ENCODE assay signal across 18 cellular contexts in the genomic region with DNA sequence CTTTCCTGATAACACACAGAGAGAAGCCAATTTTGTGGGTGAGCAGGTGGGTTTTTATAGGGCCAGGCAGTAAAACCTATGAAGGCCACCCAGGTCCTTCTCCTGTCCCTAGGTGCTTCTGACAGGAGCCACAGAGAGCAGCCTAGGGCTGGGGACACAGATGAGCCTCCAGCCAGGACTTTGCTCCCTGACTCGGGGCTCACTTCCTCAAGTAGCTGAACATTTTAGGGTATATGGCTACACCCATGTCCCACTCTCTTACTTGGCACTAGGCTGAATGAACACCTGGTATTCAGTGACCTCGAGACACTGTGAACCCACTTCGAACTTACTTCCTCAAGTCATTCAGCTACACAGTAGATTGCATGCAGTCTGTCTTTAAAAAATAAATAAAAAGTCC.
DNase-seq lines count a peak whose midpoint lies in the region; ATAC-seq and TF ChIP-seq lines count a peak whose summit lies in the region.
"Had no signal": no experiment of that assay in that cellular context is flagged by ENCODE, and none has a peak within 500 bp of the region (broad histone marks: within the 10 kb centered on the region; RNA-seq: fewer than 3 reads in every experiment).

No MANE protein-coding gene starts in this region.

- no peak overlapping the region for H3K4me3 Mint-ChIP-seq in GM23338

- H3K4me2 ChIP-seq in MM.1S (ENCODE audit: low read depth, low read length) (no peak overlapping the region), GM23338 (no peak overlapping the region)

- H2AFZ ChIP-seq in MM.1S (ENCODE audit: low read length) (no peak overlapping the region), GM23338 (no peak overlapping the region)

- no peak overlapping the region for H3K27ac Mint-ChIP-seq in GM23338

- WGBS in stomach, 5 donors = 31 to 49% (median 41%) methylated on average over 3 of the region's 3 CpGs

- H3K36me3 Mint-ChIP-seq in GM23338 (ENCODE audit: low read depth) = no peaks in the 10 kb centered on the region

- H4K20me1 ChIP-seq in MM.1S (ENCODE audit: insufficient read depth, low read length) = no peaks in the 10 kb centered on the region
- H4K20me1 ChIP-seq in GM23338 (replicated peaks; ENCODE audit: insufficient read depth) = no peaks in the 10 kb centered on the region

- TF ChIP-seq POLR2A in stomach (IDR thresholded peaks at IDR 0.05) = no peak

- DNase-seq in NCI-H146 (lab: John Stamatoyannopoulos, UW) = peak; percentile 45
- no peak for DNase-seq in NCI-H146 treated with DMSO at 0.1 percent for 48 hours (lab: John Stamatoyannopoulos, UW; ENCODE audit: unreplicated experiment)
- peak; percentile 5 for DNase-seq in RPMI8226
- no peak for DNase-seq in left colon
- no peak for DNase-seq in MM.1S
- no peak for DNase-seq in stomach
- no peak for DNase-seq in GM23338 (ENCODE audit: low spot score)
- DNase-seq: 8988T; GDM1; KBM-7; NCI-H187 treated with DMSO at 0.1 percent for 48 hours; NCI-H510A treated with DMSO at 0.1 percent for 48 hours; NCI-H774; NK-92 treated with Interleukin-12 subunit alpha and Interleukin-12 subunit beta, amount 100 ng/mL, for 24 hours; SJCRH30; T-helper 1 cell had no signal

- H3K9me2 ChIP-seq in MM.1S (replicated peaks; ENCODE audit: insufficient read depth, low read length) (no peaks in the 10 kb centered on the region), GM23338 (ENCODE audit: insufficient read depth) (0 out of 2 replicates have a peak, but pooled peaks cover 3% of the 10 kb centered on the region)

- ATAC-seq in left colon = peak; percentile 42
- no peak for ATAC-seq in HG03196 (IDR thresholded peaks at IDR 0.05; ENCODE audit: unreplicated experiment)
- ATAC-seq in GM23338 = no peak

- H3K4me1 ChIP-seq in MM.1S (ENCODE audit: low read length) = no peaks in the 10 kb centered on the region
- peaks cover 0 to 15% (median 0%) of the 10 kb centered on the region in 4 donors for H3K4me1 ChIP-seq in stomach
- no peaks in the 10 kb centered on the region for H3K4me1 ChIP-seq in GM23338 (ENCODE audit: insufficient read depth)
- H3K4me1 ChIP-seq: SJCRH30 had no signal

- H3K4me1 Mint-ChIP-seq in GM23338 = peaks cover 7% of the 10 kb centered on the region

- H3K9ac ChIP-seq in MM.1S (ENCODE audit: low read length) = no peak overlapping the region

- no peak for TF ChIP-seq EP300 in stomach (IDR thresholded peaks at IDR 0.05)

- intact Hi-C loops in left colon (cut with DNase I, micrococcal nuclease) (no loop called here), stomach (cut with DNase I; ENCODE audit: low total_unique reads) (no loop called here)

- H3K4me3 ChIP-seq in MM.1S (ENCODE audit: low read length) = no peak overlapping the region
- H3K4me3 ChIP-seq in stomach = no peak overlapping the region
- no peak overlapping the region for H3K4me3 ChIP-seq in GM23338
- H3K4me3 ChIP-seq: SJCRH30 had no signal

- H3K27me3 ChIP-seq in MM.1S (replicated peaks; ENCODE audit: insufficient read depth, low read length) (no peaks in the 10 kb centered on the region), stomach (peaks cover 0 to 6% (median 0%) of the 10 kb centered on the region in 3 donors), GM23338 (ENCODE audit: insufficient read depth) (no peaks in the 10 kb centered on the region)
- H3K27me3 ChIP-seq: SJCRH30 had no signal

- H3K9me3 ChIP-seq in MM.1S (replicated peaks; ENCODE audit: insufficient read depth, low read length) (no peaks in the 10 kb centered on the region), stomach (no peaks in the 10 kb centered on the region)
- H3K9me3 ChIP-seq: SJCRH30 had no signal

- H3K27ac ChIP-seq in MM.1S (ENCODE audit: low read length) (no peak overlapping the region), stomach (no peak overlapping the region), GM23338 (ENCODE audit: low read depth) (no peak overlapping the region)
- H3K27ac ChIP-seq: C4-2B, SJCRH30 had no signal

- no peaks in the 10 kb centered on the region for H3K27me3 Mint-ChIP-seq in GM23338 (ENCODE audit: insufficient read depth, low read depth, poor library complexity)

- H3K79me2 ChIP-seq in MM.1S (ENCODE audit: low read length) = no peaks in the 10 kb centered on the region
- no peaks in the 10 kb centered on the region for H3K79me2 ChIP-seq in GM23338 (replicated peaks; ENCODE audit: insufficient read depth)

- H3K9me3 Mint-ChIP-seq in GM23338 = no peaks in the 10 kb centered on the region

- TF ChIP-seq CTCF in MM.1S (IDR thresholded peaks at IDR 0.05; ENCODE audit: low read length) (no peak), stomach (IDR thresholded peaks at IDR 0.05) (no peak), GM23338 (conservative IDR thresholded peaks at IDR 0.05; ENCODE audit: low read depth in 2 of 2) (no peak)

- no peaks in the 10 kb centered on the region for H3F3A ChIP-seq in MM.1S (ENCODE audit: insufficient read depth, low read length)
- H3F3A ChIP-seq in GM23338 (replicated peaks; ENCODE audit: low read depth) = no peaks in the 10 kb centered on the region

- H3K36me3 ChIP-seq in MM.1S (replicated peaks; ENCODE audit: insufficient read depth, low read length) = no peaks in the 10 kb centered on the region
- H3K36me3 ChIP-seq in stomach = no peaks in the 10 kb centered on the region
- H3K36me3 ChIP-seq in GM23338 (ENCODE audit: insufficient read depth) = no peaks in the 10 kb centered on the region
- H3K36me3 ChIP-seq: SJCRH30 had no signal

TF ChIP-seq in GM23338, 12 proteins besides CTCF, POLR2A, EP300 and RAD21:
- TF ChIP-seq ZNF331 (CRISPR knock-in tag; IDR thresholded peaks at IDR 0.05; ENCODE audit: low read depth) (no peak), EZH2phosphoT487 (IDR thresholded peaks at IDR 0.05; ENCODE audit: unreplicated experiment) (no peak), CREB1 (CRISPR knock-in tag; IDR thresholded peaks at IDR 0.05; ENCODE audit: low read depth) (no peak), JUNB (IDR thresholded peaks at IDR 0.05; ENCODE audit: unreplicated experiment) (no peak), POLR2AphosphoS5 (IDR thresholded peaks at IDR 0.05; ENCODE audit: low read depth) (no peak)
- TF ChIP-seq, protein P1, sequence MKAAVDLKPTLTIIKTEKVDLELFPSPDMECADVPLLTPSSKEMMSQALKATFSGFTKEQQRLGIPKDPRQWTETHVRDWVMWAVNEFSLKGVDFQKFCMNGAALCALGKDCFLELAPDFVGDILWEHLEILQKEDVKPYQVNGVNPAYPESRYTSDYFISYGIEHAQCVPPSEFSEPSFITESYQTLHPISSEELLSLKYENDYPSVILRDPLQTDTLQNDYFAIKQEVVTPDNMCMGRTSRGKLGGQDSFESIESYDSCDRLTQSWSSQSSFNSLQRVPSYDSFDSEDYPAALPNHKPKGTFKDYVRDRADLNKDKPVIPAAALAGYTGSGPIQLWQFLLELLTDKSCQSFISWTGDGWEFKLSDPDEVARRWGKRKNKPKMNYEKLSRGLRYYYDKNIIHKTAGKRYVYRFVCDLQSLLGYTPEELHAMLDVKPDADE (IDR thresholded peaks at IDR 0.05) = no peak

Comparison
In these comparisons a context has a peak if more than half of its experiments do, and no peak if none do; other contexts are left out.
1. DNase-seq: peak in NCI-H146 (single experiment) and RPMI8226 (single experiment); none in NCI-H146 treated with DMSO at 0.1 percent for 48 hours (single experiment), left colon (0 of 2), MM.1S (single experiment), stomach (single experiment) and GM23338 (single experiment).